Comparison of ENCODE assay signal across 1 cellular context in the genomic region with DNA sequence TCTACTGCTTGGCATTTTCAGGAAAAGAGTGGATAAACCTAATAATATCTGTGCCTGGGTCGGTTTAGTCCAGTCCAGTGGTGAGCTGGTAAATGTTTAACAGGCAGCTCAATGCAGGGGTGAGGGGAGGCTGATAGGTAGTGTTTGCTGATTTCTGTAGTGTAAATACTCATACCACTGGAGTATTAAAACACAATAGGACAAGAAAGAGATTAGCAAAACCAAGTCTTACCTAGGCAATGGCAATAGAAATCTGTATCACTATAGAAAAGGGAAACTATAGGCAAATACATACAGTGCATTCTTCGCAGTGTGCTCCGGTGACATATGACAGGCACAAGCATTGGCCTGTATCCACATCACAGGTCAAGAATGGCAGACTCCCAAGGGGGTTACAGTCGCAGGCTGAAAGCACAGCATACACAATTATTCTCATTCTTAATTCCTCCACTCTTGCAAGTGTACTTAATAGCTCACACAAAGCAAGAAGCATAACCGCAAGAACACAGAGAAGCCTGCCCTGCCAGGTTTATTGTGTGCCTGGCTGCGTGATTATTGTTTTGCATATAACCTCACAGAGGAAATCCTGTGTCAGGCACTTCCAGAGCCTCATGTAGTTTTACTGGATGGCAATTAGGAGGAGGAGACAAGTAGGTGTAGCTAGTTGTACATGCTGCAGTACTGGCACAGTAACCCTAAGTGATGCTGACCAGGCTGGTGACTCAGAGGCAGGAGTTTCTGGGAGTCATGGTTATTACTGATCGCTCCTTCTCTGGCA.
A peak's percentile ranks its signal among the peaks of the same experiment; 100 is the strongest.
TF ChIP-seq lines count a peak whose summit lies in the region.

No MANE protein-coding gene starts in this region.

TF ChIP-seq in HepG2, 621 proteins besides CTCF, POLR2A, EP300 and RAD21 (continued from another document and continues in another):
- TF ChIP-seq THAP9 (CRISPR knock-in tag; IDR thresholded peaks at IDR 0.05; ENCODE audit: borderline replicate concordance) = no peak
- TF ChIP-seq, protein P1, sequence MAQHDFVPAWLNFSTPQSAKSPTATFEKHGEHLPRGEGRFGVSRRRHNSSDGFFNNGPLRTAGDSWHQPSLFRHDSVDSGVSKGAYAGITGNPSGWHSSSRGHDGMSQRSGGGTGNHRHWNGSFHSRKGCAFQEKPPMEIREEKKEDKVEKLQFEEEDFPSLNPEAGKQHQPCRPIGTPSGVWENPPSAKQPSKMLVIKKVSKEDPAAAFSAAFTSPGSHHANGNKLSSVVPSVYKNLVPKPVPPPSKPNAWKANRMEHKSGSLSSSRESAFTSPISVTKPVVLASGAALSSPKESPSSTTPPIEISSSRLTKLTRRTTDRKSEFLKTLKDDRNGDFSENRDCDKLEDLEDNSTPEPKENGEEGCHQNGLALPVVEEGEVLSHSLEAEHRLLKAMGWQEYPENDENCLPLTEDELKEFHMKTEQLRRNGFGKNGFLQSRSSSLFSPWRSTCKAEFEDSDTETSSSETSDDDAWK (CRISPR knock-in tag; IDR thresholded peaks at IDR 0.05) = no peak
- TF ChIP-seq ATF1 (CRISPR knock-in tag; IDR thresholded peaks at IDR 0.05) = no peak
- TF ChIP-seq ZC3H13 (CRISPR knock-in tag; IDR thresholded peaks at IDR 0.05) = no peak
- TF ChIP-seq ATF2 (CRISPR knock-in tag; IDR thresholded peaks at IDR 0.05) = no peak
- no peak for TF ChIP-seq ZNF335 (CRISPR knock-in tag; IDR thresholded peaks at IDR 0.05)
- TF ChIP-seq RORA (CRISPR knock-in tag; IDR thresholded peaks at IDR 0.05) = no peak
- TF ChIP-seq PPARG (CRISPR knock-in tag; conservative IDR thresholded peaks at IDR 0.05) = 0 out of 2 replicates have a peak, but pooled peaks have one; percentile 17
- TF ChIP-seq, protein P2, sequence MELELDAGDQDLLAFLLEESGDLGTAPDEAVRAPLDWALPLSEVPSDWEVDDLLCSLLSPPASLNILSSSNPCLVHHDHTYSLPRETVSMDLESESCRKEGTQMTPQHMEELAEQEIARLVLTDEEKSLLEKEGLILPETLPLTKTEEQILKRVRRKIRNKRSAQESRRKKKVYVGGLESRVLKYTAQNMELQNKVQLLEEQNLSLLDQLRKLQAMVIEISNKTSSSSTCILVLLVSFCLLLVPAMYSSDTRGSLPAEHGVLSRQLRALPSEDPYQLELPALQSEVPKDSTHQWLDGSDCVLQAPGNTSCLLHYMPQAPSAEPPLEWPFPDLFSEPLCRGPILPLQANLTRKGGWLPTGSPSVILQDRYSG (CRISPR knock-in tag; IDR thresholded peaks at IDR 0.05) = no peak
- no peak for TF ChIP-seq ZNF275 (CRISPR knock-in tag; IDR thresholded peaks at IDR 0.05; ENCODE audit: borderline replicate concordance)
- TF ChIP-seq, protein P3, sequence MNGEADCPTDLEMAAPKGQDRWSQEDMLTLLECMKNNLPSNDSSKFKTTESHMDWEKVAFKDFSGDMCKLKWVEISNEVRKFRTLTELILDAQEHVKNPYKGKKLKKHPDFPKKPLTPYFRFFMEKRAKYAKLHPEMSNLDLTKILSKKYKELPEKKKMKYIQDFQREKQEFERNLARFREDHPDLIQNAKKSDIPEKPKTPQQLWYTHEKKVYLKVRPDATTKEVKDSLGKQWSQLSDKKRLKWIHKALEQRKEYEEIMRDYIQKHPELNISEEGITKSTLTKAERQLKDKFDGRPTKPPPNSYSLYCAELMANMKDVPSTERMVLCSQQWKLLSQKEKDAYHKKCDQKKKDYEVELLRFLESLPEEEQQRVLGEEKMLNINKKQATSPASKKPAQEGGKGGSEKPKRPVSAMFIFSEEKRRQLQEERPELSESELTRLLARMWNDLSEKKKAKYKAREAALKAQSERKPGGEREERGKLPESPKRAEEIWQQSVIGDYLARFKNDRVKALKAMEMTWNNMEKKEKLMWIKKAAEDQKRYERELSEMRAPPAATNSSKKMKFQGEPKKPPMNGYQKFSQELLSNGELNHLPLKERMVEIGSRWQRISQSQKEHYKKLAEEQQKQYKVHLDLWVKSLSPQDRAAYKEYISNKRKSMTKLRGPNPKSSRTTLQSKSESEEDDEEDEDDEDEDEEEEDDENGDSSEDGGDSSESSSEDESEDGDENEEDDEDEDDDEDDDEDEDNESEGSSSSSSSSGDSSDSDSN (CRISPR knock-in tag; IDR thresholded peaks at IDR 0.05) = no peak
- TF ChIP-seq, protein P4, sequence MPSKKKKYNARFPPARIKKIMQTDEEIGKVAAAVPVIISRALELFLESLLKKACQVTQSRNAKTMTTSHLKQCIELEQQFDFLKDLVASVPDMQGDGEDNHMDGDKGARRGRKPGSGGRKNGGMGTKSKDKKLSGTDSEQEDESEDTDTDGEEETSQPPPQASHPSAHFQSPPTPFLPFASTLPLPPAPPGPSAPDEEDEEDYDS (CRISPR knock-in tag; IDR thresholded peaks at IDR 0.05) = no peak
- TF ChIP-seq IKZF1 (IDR thresholded peaks at IDR 0.05) = no peak
- TF ChIP-seq, protein P5, sequence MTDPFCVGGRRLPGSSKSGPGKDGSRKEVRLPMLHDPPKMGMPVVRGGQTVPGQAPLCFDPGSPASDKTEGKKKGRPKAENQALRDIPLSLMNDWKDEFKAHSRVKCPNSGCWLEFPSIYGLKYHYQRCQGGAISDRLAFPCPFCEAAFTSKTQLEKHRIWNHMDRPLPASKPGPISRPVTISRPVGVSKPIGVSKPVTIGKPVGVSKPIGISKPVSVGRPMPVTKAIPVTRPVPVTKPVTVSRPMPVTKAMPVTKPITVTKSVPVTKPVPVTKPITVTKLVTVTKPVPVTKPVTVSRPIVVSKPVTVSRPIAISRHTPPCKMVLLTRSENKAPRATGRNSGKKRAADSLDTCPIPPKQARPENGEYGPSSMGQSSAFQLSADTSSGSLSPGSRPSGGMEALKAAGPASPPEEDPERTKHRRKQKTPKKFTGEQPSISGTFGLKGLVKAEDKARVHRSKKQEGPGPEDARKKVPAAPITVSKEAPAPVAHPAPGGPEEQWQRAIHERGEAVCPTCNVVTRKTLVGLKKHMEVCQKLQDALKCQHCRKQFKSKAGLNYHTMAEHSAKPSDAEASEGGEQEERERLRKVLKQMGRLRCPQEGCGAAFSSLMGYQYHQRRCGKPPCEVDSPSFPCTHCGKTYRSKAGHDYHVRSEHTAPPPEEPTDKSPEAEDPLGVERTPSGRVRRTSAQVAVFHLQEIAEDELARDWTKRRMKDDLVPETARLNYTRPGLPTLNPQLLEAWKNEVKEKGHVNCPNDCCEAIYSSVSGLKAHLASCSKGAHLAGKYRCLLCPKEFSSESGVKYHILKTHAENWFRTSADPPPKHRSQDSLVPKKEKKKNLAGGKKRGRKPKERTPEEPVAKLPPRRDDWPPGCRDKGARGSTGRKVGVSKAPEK (CRISPR knock-in tag; IDR thresholded peaks at IDR 0.05; ENCODE audit: borderline replicate concordance) = no peak
- no peak for TF ChIP-seq HNF4A (CRISPR knock-in tag; IDR thresholded peaks at IDR 0.05)
- TF ChIP-seq ZNF775 (CRISPR knock-in tag; IDR thresholded peaks at IDR 0.05; ENCODE audit: borderline replicate concordance) = no peak
- no peak for TF ChIP-seq ZNF564 (CRISPR knock-in tag; IDR thresholded peaks at IDR 0.05)
- peak; percentile 35; the same call in 1 of the 2 replicates for TF ChIP-seq SOX13 (IDR thresholded peaks at IDR 0.05)
- peak in 1 of 2 experiments; percentile 88; a peak in 2 of 4 replicates for TF ChIP-seq SOX13 (CRISPR knock-in tag; conservative IDR thresholded peaks at IDR 0.05 in 1 of 2, IDR thresholded peaks at IDR 0.05 in 1 of 2)
- no peak for TF ChIP-seq ZNF563 (CRISPR knock-in tag; IDR thresholded peaks at IDR 0.05)
- TF ChIP-seq, protein P6, sequence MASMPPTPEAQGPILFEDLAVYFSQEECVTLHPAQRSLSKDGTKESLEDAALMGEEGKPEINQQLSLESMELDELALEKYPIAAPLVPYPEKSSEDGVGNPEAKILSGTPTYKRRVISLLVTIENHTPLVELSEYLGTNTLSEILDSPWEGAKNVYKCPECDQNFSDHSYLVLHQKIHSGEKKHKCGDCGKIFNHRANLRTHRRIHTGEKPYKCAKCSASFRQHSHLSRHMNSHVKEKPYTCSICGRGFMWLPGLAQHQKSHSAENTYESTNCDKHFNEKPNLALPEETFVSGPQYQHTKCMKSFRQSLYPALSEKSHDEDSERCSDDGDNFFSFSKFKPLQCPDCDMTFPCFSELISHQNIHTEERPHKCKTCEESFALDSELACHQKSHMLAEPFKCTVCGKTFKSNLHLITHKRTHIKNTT (CRISPR knock-in tag; IDR thresholded peaks at IDR 0.05) = no peak
- TF ChIP-seq ZKSCAN8 (CRISPR knock-in tag; IDR thresholded peaks at IDR 0.05; ENCODE audit: borderline replicate concordance) = no peak
- TF ChIP-seq, protein P7, sequence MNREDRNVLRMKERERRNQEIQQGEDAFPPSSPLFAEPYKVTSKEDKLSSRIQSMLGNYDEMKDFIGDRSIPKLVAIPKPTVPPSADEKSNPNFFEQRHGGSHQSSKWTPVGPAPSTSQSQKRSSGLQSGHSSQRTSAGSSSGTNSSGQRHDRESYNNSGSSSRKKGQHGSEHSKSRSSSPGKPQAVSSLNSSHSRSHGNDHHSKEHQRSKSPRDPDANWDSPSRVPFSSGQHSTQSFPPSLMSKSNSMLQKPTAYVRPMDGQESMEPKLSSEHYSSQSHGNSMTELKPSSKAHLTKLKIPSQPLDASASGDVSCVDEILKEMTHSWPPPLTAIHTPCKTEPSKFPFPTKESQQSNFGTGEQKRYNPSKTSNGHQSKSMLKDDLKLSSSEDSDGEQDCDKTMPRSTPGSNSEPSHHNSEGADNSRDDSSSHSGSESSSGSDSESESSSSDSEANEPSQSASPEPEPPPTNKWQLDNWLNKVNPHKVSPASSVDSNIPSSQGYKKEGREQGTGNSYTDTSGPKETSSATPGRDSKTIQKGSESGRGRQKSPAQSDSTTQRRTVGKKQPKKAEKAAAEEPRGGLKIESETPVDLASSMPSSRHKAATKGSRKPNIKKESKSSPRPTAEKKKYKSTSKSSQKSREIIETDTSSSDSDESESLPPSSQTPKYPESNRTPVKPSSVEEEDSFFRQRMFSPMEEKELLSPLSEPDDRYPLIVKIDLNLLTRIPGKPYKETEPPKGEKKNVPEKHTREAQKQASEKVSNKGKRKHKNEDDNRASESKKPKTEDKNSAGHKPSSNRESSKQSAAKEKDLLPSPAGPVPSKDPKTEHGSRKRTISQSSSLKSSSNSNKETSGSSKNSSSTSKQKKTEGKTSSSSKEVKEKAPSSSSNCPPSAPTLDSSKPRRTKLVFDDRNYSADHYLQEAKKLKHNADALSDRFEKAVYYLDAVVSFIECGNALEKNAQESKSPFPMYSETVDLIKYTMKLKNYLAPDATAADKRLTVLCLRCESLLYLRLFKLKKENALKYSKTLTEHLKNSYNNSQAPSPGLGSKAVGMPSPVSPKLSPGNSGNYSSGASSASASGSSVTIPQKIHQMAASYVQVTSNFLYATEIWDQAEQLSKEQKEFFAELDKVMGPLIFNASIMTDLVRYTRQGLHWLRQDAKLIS (CRISPR knock-in tag; IDR thresholded peaks at IDR 0.05) = no peak
- TF ChIP-seq PHF8 (CRISPR knock-in tag; IDR thresholded peaks at IDR 0.05) = no peak
- TF ChIP-seq ZNF138 (CRISPR knock-in tag; IDR thresholded peaks at IDR 0.05; ENCODE audit: low read depth) = no peak
- TF ChIP-seq, protein P8, sequence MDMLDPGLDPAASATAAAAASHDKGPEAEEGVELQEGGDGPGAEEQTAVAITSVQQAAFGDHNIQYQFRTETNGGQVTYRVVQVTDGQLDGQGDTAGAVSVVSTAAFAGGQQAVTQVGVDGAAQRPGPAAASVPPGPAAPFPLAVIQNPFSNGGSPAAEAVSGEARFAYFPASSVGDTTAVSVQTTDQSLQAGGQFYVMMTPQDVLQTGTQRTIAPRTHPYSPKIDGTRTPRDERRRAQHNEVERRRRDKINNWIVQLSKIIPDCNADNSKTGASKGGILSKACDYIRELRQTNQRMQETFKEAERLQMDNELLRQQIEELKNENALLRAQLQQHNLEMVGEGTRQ (IDR thresholded peaks at IDR 0.05; ENCODE audit: low read depth, low read length) = no peak
- TF ChIP-seq, protein P8 (CRISPR knock-in tag; IDR thresholded peaks at IDR 0.05; ENCODE audit: borderline replicate concordance) = no peak
- peak; percentile 29; the same call in 1 of the 2 replicates for TF ChIP-seq SALL1 (CRISPR knock-in tag; IDR thresholded peaks at IDR 0.05)
- TF ChIP-seq ZNF207 (IDR thresholded peaks at IDR 0.05; ENCODE audit: borderline replicate concordance) = no peak
- TF ChIP-seq PRMT3 (CRISPR knock-in tag; IDR thresholded peaks at IDR 0.05; ENCODE audit: borderline replicate concordance, low read depth) = no peak
- TF ChIP-seq DNMT3B (CRISPR knock-in tag; conservative IDR thresholded peaks at IDR 0.05) = no peak
- TF ChIP-seq CBX1 (IDR thresholded peaks at IDR 0.05; ENCODE audit: low read depth) = no peak
